ENCODE assay signal across 27 cellular contexts in genomic region chr16:6250516-6250915, GRCh38.
"Had no signal": no experiment of that assay in that cellular context is flagged by ENCODE, and none has a peak within 500 bp of the region (broad histone marks: within the 10 kb centered on the region; RNA-seq: fewer than 3 reads in every experiment).

No MANE protein-coding gene starts in this region.

- H3K27me3 Mint-ChIP-seq: activated CD4-positive, alpha-beta memory T cell treated with anti-CD3 and anti-CD28 coated beads, Interleukin-2, amount 10 ng/mL, durations not matched to agents 7 days and 5 days; activated CD4-positive, alpha-beta T cell treated with anti-CD3 and anti-CD28 coated beads for 36 hours; activated CD4-positive, alpha-beta T cell treated with anti-CD3 and anti-CD28 coated beads, Interleukin-2, amount 10 ng/mL, durations not matched to agents 24 days and 14 days; activated naive CD4-positive, alpha-beta T cell treated with anti-CD3 and anti-CD28 coated beads, Interleukin-2, amount 10 ng/mL, durations not matched to agents 7 days and 5 days; activated naive CD8-positive, alpha-beta T cell treated with anti-CD3 and anti-CD28 coated beads, Interleukin-2, amount 10 ng/mL, durations not matched to agents 7 days and 5 days; activated T-cell treated with anti-CD3 and anti-CD28 coated beads, Interleukin-2, amount 50 U/mL, for 24 hours; brain had no signal

- H3K9me3 ChIP-seq: ascending aorta, breast epithelium, colonic mucosa, esophagus squamous epithelium, gastroesophageal sphincter had no signal

- H3K27ac Mint-ChIP-seq: activated CD4-positive, alpha-beta memory T cell treated with anti-CD3 and anti-CD28 coated beads, Interleukin-2, amount 10 ng/mL, durations not matched to agents 7 days and 5 days; activated CD4-positive, alpha-beta T cell treated with anti-CD3 and anti-CD28 coated beads for 36 hours; activated CD4-positive, alpha-beta T cell treated with anti-CD3 and anti-CD28 coated beads, Interleukin-2, amount 10 ng/mL, durations not matched to agents 24 days and 14 days; activated naive CD4-positive, alpha-beta T cell treated with anti-CD3 and anti-CD28 coated beads, Interleukin-2, amount 10 ng/mL, durations not matched to agents 7 days and 5 days; activated naive CD4-positive, alpha-beta T cell treated with anti-CD3 and anti-CD28 coated beads, Interleukin-2, amount 50 U/mL, for 72 hours; activated naive CD8-positive, alpha-beta T cell treated with anti-CD3 and anti-CD28 coated beads, Interleukin-2, amount 10 ng/mL, durations not matched to agents 7 days and 5 days; activated T-cell treated with anti-CD3 and anti-CD28 coated beads, Interleukin-2, amount 50 U/mL, for 24 hours; activated T-cell treated with anti-CD3 and anti-CD28 coated beads, Interleukin-2, amount 50 U/mL, for 72 hours had no signal

- H3K27ac ChIP-seq: ascending aorta, breast epithelium, cardiac muscle cell, colonic mucosa, epithelial cell of prostate, esophagus squamous epithelium, gastroesophageal sphincter had no signal

- H3K4me1 ChIP-seq: ascending aorta, breast epithelium, colonic mucosa, esophagus squamous epithelium, gastroesophageal sphincter had no signal

- H3K36me3 Mint-ChIP-seq: activated naive CD4-positive, alpha-beta T cell treated with anti-CD3 and anti-CD28 coated beads, Interleukin-2, amount 10 ng/mL, durations not matched to agents 7 days and 5 days; activated naive CD4-positive, alpha-beta T cell treated with anti-CD3 and anti-CD28 coated beads, Interleukin-2, amount 50 U/mL, for 72 hours; activated naive CD8-positive, alpha-beta T cell treated with anti-CD3 and anti-CD28 coated beads, Interleukin-2, amount 10 ng/mL, durations not matched to agents 7 days and 5 days; brain had no signal

- H3K9me3 Mint-ChIP-seq: brain had no signal

- DNase-seq: activated CD4-positive, alpha-beta memory T cell treated with anti-CD3 and anti-CD28 coated beads, Interleukin-2, amount 10 ng/mL, durations not matched to agents 7 days and 5 days; activated CD4-positive, alpha-beta T cell treated with anti-CD3 and anti-CD28 coated beads for 36 hours; activated CD4-positive, alpha-beta T cell treated with anti-CD3 and anti-CD28 coated beads, Interleukin-2, amount 10 ng/mL, durations not matched to agents 24 days and 14 days; activated CD4-positive, CD25-positive, alpha-beta regulatory T cell; activated CD4-positive, CD25-positive, alpha-beta regulatory T cell treated with anti-CD3 and anti-CD28 coated beads, Interleukin-2, amount 50 U/mL, for 72 hours; activated CD8-positive, alpha-beta memory T cell treated with anti-CD3 and anti-CD28 coated beads, Interleukin-2, amount 50 U/mL, for 48 hours; activated gamma-delta T cell; activated naive CD4-positive, alpha-beta T cell; activated naive CD4-positive, alpha-beta T cell treated with anti-CD3 and anti-CD28 coated beads, Interleukin-2, amount 10 ng/mL, durations not matched to agents 7 days and 5 days; activated naive CD8-positive, alpha-beta T cell treated with anti-CD3 and anti-CD28 coated beads, Interleukin-2, amount 10 ng/mL, durations not matched to agents 7 days and 5 days; activated T-cell treated with anti-CD3 and anti-CD28 coated beads for 4 hours; activated T-cell treated with anti-CD3 and anti-CD28 coated beads, Interleukin-2, amount 50 U/mL, for 24 hours; activated T-cell treated with anti-CD3 and anti-CD28 coated beads, Interleukin-2, amount 50 U/mL, for 72 hours; central memory CD4-positive, alpha-beta T cell; colonic mucosa; effector CD8-positive, alpha-beta T cell; esophagus squamous epithelium; foreskin melanocyte; head of caudate nucleus; T-helper 2 cell had no signal

- H3K4me1 Mint-ChIP-seq: activated CD4-positive, alpha-beta memory T cell treated with anti-CD3 and anti-CD28 coated beads, Interleukin-2, amount 10 ng/mL, durations not matched to agents 7 days and 5 days; activated CD4-positive, alpha-beta T cell treated with anti-CD3 and anti-CD28 coated beads for 36 hours; activated CD4-positive, alpha-beta T cell treated with anti-CD3 and anti-CD28 coated beads, Interleukin-2, amount 10 ng/mL, durations not matched to agents 24 days and 14 days; activated naive CD4-positive, alpha-beta T cell treated with anti-CD3 and anti-CD28 coated beads, Interleukin-2, amount 10 ng/mL, durations not matched to agents 7 days and 5 days; activated naive CD8-positive, alpha-beta T cell treated with anti-CD3 and anti-CD28 coated beads, Interleukin-2, amount 10 ng/mL, durations not matched to agents 7 days and 5 days had no signal

- H3K27me3 ChIP-seq: ascending aorta, breast epithelium, cardiac muscle cell, colonic mucosa, esophagus squamous epithelium, gastroesophageal sphincter had no signal

- H3K4me3 Mint-ChIP-seq: activated CD4-positive, alpha-beta memory T cell treated with anti-CD3 and anti-CD28 coated beads, Interleukin-2, amount 10 ng/mL, durations not matched to agents 7 days and 5 days; activated CD4-positive, alpha-beta T cell treated with anti-CD3 and anti-CD28 coated beads for 36 hours; activated CD4-positive, alpha-beta T cell treated with anti-CD3 and anti-CD28 coated beads, Interleukin-2, amount 10 ng/mL, durations not matched to agents 24 days and 14 days; activated naive CD4-positive, alpha-beta T cell treated with anti-CD3 and anti-CD28 coated beads, Interleukin-2, amount 10 ng/mL, durations not matched to agents 7 days and 5 days; activated naive CD8-positive, alpha-beta T cell treated with anti-CD3 and anti-CD28 coated beads, Interleukin-2, amount 10 ng/mL, durations not matched to agents 7 days and 5 days; activated T-cell treated with anti-CD3 and anti-CD28 coated beads, Interleukin-2, amount 50 U/mL, for 24 hours; activated T-cell treated with anti-CD3 and anti-CD28 coated beads, Interleukin-2, amount 50 U/mL, for 72 hours; brain had no signal

- H3K4me3 ChIP-seq: ascending aorta, breast epithelium, cardiac muscle cell, colonic mucosa, esophagus squamous epithelium, gastroesophageal sphincter had no signal

- H3K36me3 ChIP-seq: ascending aorta, breast epithelium, cardiac muscle cell, colonic mucosa, esophagus squamous epithelium, gastroesophageal sphincter had no signal

- ATAC-seq: activated CD4-positive, alpha-beta T cell treated with anti-CD3 and anti-CD28 coated beads for 36 hours; activated naive CD4-positive, alpha-beta T cell treated with anti-CD3 and anti-CD28 coated beads, Interleukin-2, amount 50 U/mL, for 72 hours; activated T-cell treated with anti-CD3 and anti-CD28 coated beads, Interleukin-2, amount 50 U/mL, for 72 hours; gastroesophageal sphincter had no signal
